9 cellular contexts compared by ENCODE assay signal in the genomic region with DNA sequence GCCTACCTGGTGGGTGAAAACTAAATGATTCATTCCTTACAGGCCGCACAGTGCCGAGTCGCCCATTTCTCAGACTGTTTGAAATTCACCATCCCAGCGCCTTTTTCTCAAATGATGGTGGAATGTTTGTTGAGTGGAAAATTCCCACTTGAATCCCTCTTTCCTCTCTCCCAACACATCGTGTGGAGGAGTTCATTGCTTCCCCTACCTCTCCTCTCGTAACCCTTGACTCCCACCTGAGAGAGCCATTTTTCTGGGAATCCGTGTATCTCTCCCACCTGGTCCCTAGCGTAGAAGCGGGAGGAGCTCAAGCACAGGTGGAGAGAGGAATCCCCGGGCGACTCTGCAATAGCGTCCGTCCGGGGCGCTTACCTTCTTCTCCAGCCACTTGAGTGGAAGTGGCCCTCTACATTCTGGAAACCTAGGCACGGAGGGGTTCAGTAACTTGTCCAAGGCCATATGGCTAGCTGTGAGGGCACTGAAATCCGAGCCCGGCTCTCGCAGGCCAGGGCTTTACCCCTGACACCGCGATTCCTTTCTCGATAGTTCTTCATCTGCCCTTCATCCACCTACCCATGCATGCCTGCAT. TPM values are rescaled to one million over a fixed set of nuclear protein-coding genes. Genes with fewer than 3 reads are reported as not detected.
DNase-seq lines count a peak whose midpoint lies in the region; ATAC-seq and TF ChIP-seq lines count a peak whose summit lies in the region.
"Had no signal": no experiment of that assay in that cellular context is flagged by ENCODE, and none has a peak within 500 bp of the region (broad histone marks: within the 10 kb centered on the region; RNA-seq: fewer than 3 reads in every experiment).

No MANE protein-coding gene starts in this region.

- H2BK15ac ChIP-seq in mesenchymal stem cell (ENCODE audit: low read depth, poor library complexity, severe bottlenecking), result peak overlapping the region; percentile 99

- H3K36me3 Mint-ChIP-seq in activated naive CD4-positive, alpha-beta T cell treated with anti-CD3 and anti-CD28 coated beads for 36 hours (ENCODE audit: low read depth), result no peaks in the 10 kb centered on the region

- peaks cover 21% of the 10 kb centered on the region for H3K79me1 ChIP-seq in mesenchymal stem cell (replicated peaks; ENCODE audit: low read length, poor library complexity, severe bottlenecking)

- H4K91ac ChIP-seq in mesenchymal stem cell (ENCODE audit: low read length), result peak overlapping the region; percentile 100

- H3K9ac ChIP-seq in mesenchymal stem cell (ENCODE audit: low read length), result peak overlapping the region; percentile 97

- H2AFZ ChIP-seq in mesenchymal stem cell (ENCODE audit: low read depth, low read length), result peak overlapping the region; percentile 5

- CTCF ChIA-PET in activated naive CD4-positive, alpha-beta T cell treated with anti-CD3 and anti-CD28 coated beads for 36 hours (lab: Charles Lee), result interaction anchor here (1.2 to 1.4 kb wide), 2 partner anchors 9 to 405 kb away, joined by 3 read pairs; no protein-coding TSS in a partner anchor

- peak overlapping the region; percentile 95 for H2BK5ac ChIP-seq in mesenchymal stem cell (ENCODE audit: low read depth, low read length, poor library complexity, severe bottlenecking)

- H3K36me3 ChIP-seq in mesenchymal stem cell (ENCODE audit: control insufficient read depth in 1 of 2, insufficient read depth in 2 of 2, low read depth in 1 of 2, low read length in 2 of 2) (peaks cover 5 to 53% of the 10 kb centered on the region in 2 experiments), upper lobe of right lung (peaks cover 5% of the 10 kb centered on the region)

- peak overlapping the region; percentile 62 for H2AK5ac ChIP-seq in mesenchymal stem cell (ENCODE audit: low read length, severe bottlenecking)

- H3K4me1 Mint-ChIP-seq in activated naive CD4-positive, alpha-beta T cell treated with anti-CD3 and anti-CD28 coated beads for 36 hours (ENCODE audit: low read depth), result peaks cover 5% of the 10 kb centered on the region

- H3K9me3 Mint-ChIP-seq in activated naive CD4-positive, alpha-beta T cell treated with anti-CD3 and anti-CD28 coated beads for 36 hours, result no peaks in the 10 kb centered on the region

- no peak overlapping the region for H3K27ac Mint-ChIP-seq in activated naive CD4-positive, alpha-beta T cell treated with anti-CD3 and anti-CD28 coated beads for 36 hours

- WGBS in mesenchymal stem cell, result 9% methylated on average over 15 of the region's 22 CpGs

- H3K4ac ChIP-seq in mesenchymal stem cell (ENCODE audit: low read depth in 1 of 2, low read length in 2 of 2), result peak overlapping the region; percentile 97

- peaks cover 51% of the 10 kb centered on the region for H3K27me3 Mint-ChIP-seq in activated naive CD4-positive, alpha-beta T cell treated with anti-CD3 and anti-CD28 coated beads for 36 hours (ENCODE audit: low read depth)

- H3K4me3 ChIP-seq in cardiac fibroblast (replicated peaks in 1 of 2; ENCODE audit: low read depth in 2 of 2, low read length in 2 of 2) (peak overlapping the region; percentile 92 to 93), mesenchymal stem cell (ENCODE audit: insufficient read depth in 1 of 2, low read depth in 1 of 2, low read length in 2 of 2) (peak overlapping the region; percentile 88 to 94), upper lobe of right lung (peak overlapping the region; percentile 75)

- intact Hi-C loops in activated naive CD4-positive, alpha-beta T cell treated with anti-CD3 and anti-CD28 coated beads for 36 hours (cut with micrococcal nuclease), result loop anchor here (10.0 kb wide), 2 partner anchors 368 to 438 kb away; partner anchors contain the start of gene FYB1
- intact Hi-C loops in upper lobe of right lung (cut with DNase I), result no loop called here

- H3K9me3 ChIP-seq in mesenchymal stem cell (ENCODE audit: control insufficient read depth, low read length) (no peaks in the 10 kb centered on the region), upper lobe of right lung (no peaks in the 10 kb centered on the region)

- DNase-seq in activated naive CD4-positive, alpha-beta T cell treated with anti-CD3 and anti-CD28 coated beads for 36 hours, result no peak
- DNase-seq in activated naive CD4-positive, alpha-beta T cell (lab: John Stamatoyannopoulos, UW), result no peak
- no peak for DNase-seq in cardiac fibroblast (ENCODE audit: low read depth in 2 of 2)
- DNase-seq in mesenchymal stem cell, result peak; percentile 39
- DNase-seq in upper lobe of right lung, result no peak
- DNase-seq in inferior parietal cortex (ENCODE audit: extremely low spot score), result no peak

- no peaks in the 10 kb centered on the region for H3K27me3 ChIP-seq in mesenchymal stem cell (ENCODE audit: control insufficient read depth in 1 of 2, insufficient read depth in 1 of 2, low read length in 2 of 2)
- no peaks in the 10 kb centered on the region for H3K27me3 ChIP-seq in upper lobe of right lung

- H3K27ac ChIP-seq in mesenchymal stem cell (ENCODE audit: low read length, poor library complexity, severe bottlenecking) (peak overlapping the region; percentile 65), upper lobe of right lung (peak overlapping the region; percentile 92)

- peaks cover 9% of the 10 kb centered on the region for H3K4me1 ChIP-seq in mesenchymal stem cell (ENCODE audit: control insufficient read depth, insufficient read depth, low read depth, low read length)
- H3K4me1 ChIP-seq in upper lobe of right lung, result peaks cover 12% of the 10 kb centered on the region

- peak overlapping the region; percentile 61 for H3K4me3 Mint-ChIP-seq in activated naive CD4-positive, alpha-beta T cell treated with anti-CD3 and anti-CD28 coated beads for 36 hours

- H3K4me2 ChIP-seq in mesenchymal stem cell (ENCODE audit: low read length, poor library complexity, severe bottlenecking), result peak overlapping the region; percentile 72

- peak overlapping the region; percentile 89 for H4K8ac ChIP-seq in mesenchymal stem cell (ENCODE audit: low read length)

- H3K23ac ChIP-seq in mesenchymal stem cell (ENCODE audit: low read length in 2 of 2), result peak overlapping the region; percentile 91 to 94

- ATAC-seq in upper lobe of right lung (peak; percentile 35), GM21526 (IDR thresholded peaks at IDR 0.05; ENCODE audit: low FRiP score, unreplicated experiment) (no peak), GM18873 (IDR thresholded peaks at IDR 0.05; ENCODE audit: low FRiP score, unreplicated experiment) (no peak)

- peak overlapping the region in 1 of 2 experiments; percentile 99 for H3K14ac ChIP-seq in mesenchymal stem cell (ENCODE audit: low read length in 2 of 2)

- TF ChIP-seq CTCF in cardiac fibroblast (IDR thresholded peaks at IDR 0.05; ENCODE audit: low read depth, low read length), result no peak
- no peak for TF ChIP-seq CTCF in upper lobe of right lung (IDR thresholded peaks at IDR 0.05)

- peak overlapping the region; percentile 81 to 96 for H2BK12ac ChIP-seq in mesenchymal stem cell (ENCODE audit: low read length in 2 of 2)

- peak overlapping the region; percentile 98 to 100 for H3K18ac ChIP-seq in mesenchymal stem cell (ENCODE audit: low read depth in 1 of 2, low read length in 2 of 2)

- H2BK120ac ChIP-seq in mesenchymal stem cell (ENCODE audit: low read depth, low read length), result peak overlapping the region; percentile 99

RNA-seq across cellular contexts. Expression of gene OSMR, which starts 0.7 kb away (rescaled TPM):
- under 1 TPM; 0.17 to 0.43 TPM for total RNA-seq in activated naive CD4-positive, alpha-beta T cell treated with anti-CD3 and anti-CD28 coated beads for 36 hours
- polyA plus RNA-seq in mesenchymal stem cell (2013, experiment 1 of 2), result 139 TPM
- 136 TPM for polyA plus RNA-seq in mesenchymal stem cell (2013, experiment 2 of 2)
- total RNA-seq in upper lobe of right lung, result 85.6 TPM
- total RNA-seq: G401 had no signal

Comparison
In these comparisons a context has a peak if more than half of its experiments do, and no peak if none do; other contexts are left out.
1. RNA of gene OSMR, which starts 0.7 kb away (total RNA-seq): 85.6 TPM in upper lobe of right lung (single experiment); 0.17 to 0.43 TPM in activated naive CD4-positive, alpha-beta T cell treated with anti-CD3 and anti-CD28 coated beads for 36 hours; every median in the first group is over 10 times any median in the second.
2. Peak in every context shown above with its lines, with median percentiles within 50 percentile points of each other: H3K4me3 ChIP-seq.